In the genomic region with DNA sequence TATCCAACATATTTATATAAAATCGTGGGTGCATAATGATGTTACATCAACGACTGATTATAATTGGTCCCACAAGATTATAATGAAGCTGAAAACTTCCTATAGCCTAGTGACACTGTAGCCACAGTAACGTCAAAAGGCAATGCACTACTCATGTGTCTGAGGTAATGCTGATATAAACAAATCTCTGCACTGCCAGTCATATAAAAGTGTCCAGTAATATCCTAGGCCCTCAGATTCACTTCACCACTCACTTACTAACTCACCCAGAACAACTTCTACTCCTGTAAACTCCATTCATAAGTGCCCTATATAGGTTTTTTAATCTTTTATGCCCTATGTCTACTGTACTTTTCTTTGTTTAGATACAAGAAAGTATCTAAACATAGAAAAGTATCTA, we compare ENCODE assay signal across 17 cellular contexts. TPM values are rescaled to one million over a fixed set of nuclear protein-coding genes. Genes with fewer than 3 reads are reported as not detected.
DNase-seq lines count a peak whose midpoint lies in the region; ATAC-seq, FAIRE-seq and TF ChIP-seq lines count a peak whose summit lies in the region.
"Had no signal": no experiment of that assay in that cellular context is flagged by ENCODE, and none has a peak within 500 bp of the region (broad histone marks: within the 10 kb centered on the region; RNA-seq: fewer than 3 reads in every experiment).

No MANE protein-coding gene starts in this region.

- DNase-seq in Right ventricle myocardium superior (no peak), left cardiac atrium (no peak), D721Med (ENCODE audit: insufficient read length, low spot score) (no peak)
- DNase-seq in CD4-positive, CD25-positive, alpha-beta regulatory T cell: no peak
- DNase-seq in central memory CD8-positive, alpha-beta T cell (ENCODE audit: low spot score in 2 of 2): no peak
- DNase-seq in stimulated activated naive CD4-positive, alpha-beta T cell treated with Interleukin-2 at 50 U/mL for 16 hours (lab: John Stamatoyannopoulos, UW): no peak
- DNase-seq in CD4-positive, alpha-beta memory T cell: no peak
- DNase-seq: ACHN; BE2C; C1 segment of cervical spinal cord; CD4-positive, alpha-beta T cell; GM23248 had no signal

- TF ChIP-seq CTCF in D721Med (IDR thresholded peaks at IDR 0.05; ENCODE audit: insufficient read depth, missing control alignments): no peak

- peaks cover 20% of the 10 kb centered on the region for H3K36me3 Mint-ChIP-seq in CD4-positive, CD25-positive, alpha-beta regulatory T cell
- H3K36me3 Mint-ChIP-seq in central memory CD8-positive, alpha-beta T cell (ENCODE audit: insufficient read depth): peaks cover 3% of the 10 kb centered on the region
- H3K36me3 Mint-ChIP-seq in CD4-positive, alpha-beta memory T cell: peaks cover 8 to 18% of the 10 kb centered on the region in 2 donors

- H3K27me3 ChIP-seq in CD4-positive, CD25-positive, alpha-beta regulatory T cell (ENCODE audit: control insufficient read depth, insufficient read depth, low read length): no peaks in the 10 kb centered on the region
- no peaks in the 10 kb centered on the region for H3K27me3 ChIP-seq in CD4-positive, alpha-beta memory T cell (ENCODE audit: insufficient read depth, low read length)
- H3K27me3 ChIP-seq: BE2C had no signal

- peaks cover 4% of the 10 kb centered on the region for H3K36me3 ChIP-seq in CD4-positive, CD25-positive, alpha-beta regulatory T cell (ENCODE audit: control insufficient read depth, insufficient read depth, low read length)
- H3K36me3 ChIP-seq in CD4-positive, alpha-beta memory T cell (ENCODE audit: insufficient read depth, low read length): no peaks in the 10 kb centered on the region
- H3K36me3 ChIP-seq: BE2C, HAP-1 had no signal

- ATAC-seq in Right ventricle myocardium superior (ENCODE audit: poor library complexity) (peak; percentile 55), left cardiac atrium (no peak)
- no peak for ATAC-seq in CD4-positive, CD25-positive, alpha-beta regulatory T cell (ENCODE audit: low read depth in 2 of 2)
- no peak for ATAC-seq in central memory CD8-positive, alpha-beta T cell (replicated peaks; ENCODE audit: extremely low read depth, poor library complexity, severe bottlenecking)
- ATAC-seq: HepG2 had no signal

- peak; percentile 25 for FAIRE-seq in D721Med (lab: Jason Lieb, UNC)
- FAIRE-seq: A204.1, G401.6, GM18507, HepG2 had no signal

- no peak overlapping the region for H3K4me3 Mint-ChIP-seq in CD4-positive, CD25-positive, alpha-beta regulatory T cell
- H3K4me3 Mint-ChIP-seq in central memory CD8-positive, alpha-beta T cell: no peak overlapping the region
- H3K4me3 Mint-ChIP-seq in CD4-positive, alpha-beta memory T cell: peak overlapping the region in 1 of 8 donors; percentile 27
- H3K4me3 Mint-ChIP-seq: CD4-positive, alpha-beta T cell had no signal

- H3K27ac Mint-ChIP-seq in CD4-positive, CD25-positive, alpha-beta regulatory T cell: peak overlapping the region in 2 of 3 donors; percentile 17 to 69
- H3K27ac Mint-ChIP-seq in central memory CD8-positive, alpha-beta T cell (ENCODE audit: low read depth): peak overlapping the region; percentile 35
- no peak overlapping the region for H3K27ac Mint-ChIP-seq in CD4-positive, alpha-beta memory T cell
- H3K27ac Mint-ChIP-seq: CD4-positive, alpha-beta T cell had no signal

- intact Hi-C loops in Right ventricle myocardium superior (cut with DNase I): no loop called here
- intact Hi-C loops in left cardiac atrium (cut with DNase I): no loop called here
- intact Hi-C loops in CD4-positive, alpha-beta memory T cell (cut with micrococcal nuclease): no loop called here

- H3K9me3 ChIP-seq in CD4-positive, CD25-positive, alpha-beta regulatory T cell (ENCODE audit: control insufficient read depth in 2 of 2, low read length in 2 of 2): no peaks in the 10 kb centered on the region
- no peaks in the 10 kb centered on the region for H3K9me3 ChIP-seq in CD4-positive, alpha-beta memory T cell (ENCODE audit: control insufficient read depth in 1 of 2, low read length in 2 of 2)
- H3K9me3 ChIP-seq: BE2C, HAP-1 had no signal

- H3K27me3 Mint-ChIP-seq in CD4-positive, CD25-positive, alpha-beta regulatory T cell: no peaks in the 10 kb centered on the region
- no peaks in the 10 kb centered on the region for H3K27me3 Mint-ChIP-seq in central memory CD8-positive, alpha-beta T cell
- no peaks in the 10 kb centered on the region for H3K27me3 Mint-ChIP-seq in CD4-positive, alpha-beta memory T cell
- H3K27me3 Mint-ChIP-seq: CD4-positive, alpha-beta T cell had no signal

- H3K27ac ChIP-seq in CD4-positive, CD25-positive, alpha-beta regulatory T cell (ENCODE audit: insufficient read depth, low read length, poor library complexity, severe bottlenecking): no peak overlapping the region
- H3K27ac ChIP-seq in CD4-positive, alpha-beta memory T cell (ENCODE audit: low read depth, low read length): no peak overlapping the region
- H3K27ac ChIP-seq: GM23248 had no signal

- H3K4me1 Mint-ChIP-seq in CD4-positive, CD25-positive, alpha-beta regulatory T cell: peaks cover 20 to 57% (median 32%) of the 10 kb centered on the region in 4 donors
- peaks cover 51% of the 10 kb centered on the region for H3K4me1 Mint-ChIP-seq in central memory CD8-positive, alpha-beta T cell
- peaks cover 26 to 54% (median 40%) of the 10 kb centered on the region in 4 donors for H3K4me1 Mint-ChIP-seq in CD4-positive, alpha-beta memory T cell

- peaks cover 0 to 3% (median 0%) of the 10 kb centered on the region in 7 donors for H3K9me3 Mint-ChIP-seq in CD4-positive, CD25-positive, alpha-beta regulatory T cell
- no peaks in the 10 kb centered on the region for H3K9me3 Mint-ChIP-seq in central memory CD8-positive, alpha-beta T cell
- peaks cover 0 to 3% (median 0%) of the 10 kb centered on the region in 8 donors for H3K9me3 Mint-ChIP-seq in CD4-positive, alpha-beta memory T cell
- H3K9me3 Mint-ChIP-seq: CD4-positive, alpha-beta T cell had no signal

- H3K4me3 ChIP-seq in CD4-positive, CD25-positive, alpha-beta regulatory T cell (ENCODE audit: low read depth, low read length): no peak overlapping the region
- H3K4me3 ChIP-seq in CD4-positive, alpha-beta memory T cell (ENCODE audit: low read length in 2 of 2): no peak overlapping the region
- H3K4me3 ChIP-seq: GM23248, HAP-1 had no signal

- peaks cover 8% of the 10 kb centered on the region for H3K4me1 ChIP-seq in CD4-positive, CD25-positive, alpha-beta regulatory T cell (ENCODE audit: control insufficient read depth, insufficient read depth, low read length, poor library complexity, severe bottlenecking)
- peaks cover 26% of the 10 kb centered on the region for H3K4me1 ChIP-seq in CD4-positive, alpha-beta memory T cell (ENCODE audit: insufficient read depth, low read length)
- H3K4me1 ChIP-seq: BE2C, HAP-1 had no signal

- CTCF ChIA-PET in CD4-positive, alpha-beta memory T cell (lab: Charles Lee; ENCODE audit: partially characterized antibody): no interaction called here

- POLR2A ChIA-PET in CD4-positive, alpha-beta memory T cell (lab: Charles Lee; ENCODE audit: partially characterized antibody): no interaction called here

RNA-seq across cellular contexts. Expression of a gene that starts 18.8 kb away (rescaled TPM):
- total RNA-seq in Right ventricle myocardium superior: 27.9 TPM
- total RNA-seq in left cardiac atrium: 10 to 100 TPM; 38.8 to 41.3 TPM
- 135 TPM for total RNA-seq in CD4-positive, CD25-positive, alpha-beta regulatory T cell
- 10 to 100 TPM; 27.5 to 34.3 (median 31.2) TPM for polyA plus RNA-seq in CD4-positive, CD25-positive, alpha-beta regulatory T cell
- 100 to 1,000 TPM; 124 to 134 TPM for total RNA-seq in CD4-positive, alpha-beta memory T cell
- 10 to 100 TPM; 17.1 to 43.6 TPM for polyA plus RNA-seq in CD4-positive, alpha-beta memory T cell

Comparison
In these comparisons a context has a peak if more than half of its experiments do, and no peak if none do; other contexts are left out.
1. H3K27ac Mint-ChIP-seq: peak in CD4-positive, CD25-positive, alpha-beta regulatory T cell (2 of 3) and central memory CD8-positive, alpha-beta T cell (single experiment); none in CD4-positive, alpha-beta memory T cell (0 of 7).